Comparison of ENCODE assay signal across 8 cellular contexts in the genomic region with DNA sequence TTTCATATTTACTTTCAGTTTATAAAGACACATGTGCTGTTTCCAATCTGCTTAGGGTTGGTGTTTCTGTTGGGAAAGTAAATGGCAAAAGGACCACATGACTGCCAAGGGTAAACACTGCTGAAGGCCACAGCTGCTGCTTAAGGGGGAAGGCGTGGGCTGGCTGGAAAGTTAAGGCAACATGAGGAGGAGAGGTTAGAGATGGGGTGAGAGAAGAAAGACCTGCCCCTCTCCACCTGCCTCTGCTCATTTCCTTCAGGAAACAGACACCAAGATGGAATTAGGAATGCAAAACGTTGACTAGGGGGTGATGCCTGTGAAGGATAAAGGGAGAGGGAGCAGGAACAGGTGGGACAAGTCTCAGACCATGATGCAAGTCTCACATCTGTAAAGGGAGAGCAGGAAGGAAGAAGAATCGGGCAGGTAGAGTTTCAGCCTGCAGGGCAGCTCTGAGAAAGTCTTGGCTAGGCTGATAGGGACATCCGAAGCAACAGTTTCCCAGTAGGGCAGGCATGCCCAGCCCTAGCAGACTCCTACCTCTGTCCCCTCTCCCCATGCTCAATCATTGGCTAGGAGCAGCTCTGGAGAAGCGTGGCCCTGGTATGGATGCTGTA.
DNase-seq lines count a peak whose midpoint lies in the region; ATAC-seq and TF ChIP-seq lines count a peak whose summit lies in the region.

No MANE protein-coding gene starts in this region.

- H2AFZ ChIP-seq in mammary epithelial cell (ENCODE audit: low read depth, low read length): peak overlapping the region; percentile 31

- no peak overlapping the region for H3K4me3 ChIP-seq in mammary epithelial cell (replicated peaks in 1 of 3; ENCODE audit: insufficient read depth in 1 of 3, low read depth in 2 of 3, low read length in 3 of 3)

- peak overlapping the region; percentile 76 for H3K4me2 ChIP-seq in mammary epithelial cell (ENCODE audit: insufficient read depth, low read depth, low read length)

- H3K27ac ChIP-seq in mammary epithelial cell (ENCODE audit: insufficient read depth, low read depth, low read length): peak overlapping the region; percentile 50

- ATAC-seq in activated CD4-positive, CD25-positive, alpha-beta regulatory T cell treated with anti-CD3 and anti-CD28 coated beads, Interleukin-2, amount 50 U/mL, for 24 hours: no peak
- ATAC-seq in GM21423 (IDR thresholded peaks at IDR 0.05; ENCODE audit: unreplicated experiment) (no peak), HG03175 (IDR thresholded peaks at IDR 0.05; ENCODE audit: unreplicated experiment) (no peak)

- H3K4me1 ChIP-seq in mammary epithelial cell (ENCODE audit: insufficient read depth, low read length): peaks cover 74% of the 10 kb centered on the region

- H3K36me3 Mint-ChIP-seq in activated naive CD4-positive, alpha-beta T cell treated with anti-CD3 and anti-CD28 coated beads for 36 hours (ENCODE audit: low read depth): no peaks in the 10 kb centered on the region
- H3K36me3 Mint-ChIP-seq in progenitor cell of endocrine pancreas (ENCODE audit: insufficient read depth): no peaks in the 10 kb centered on the region

- no peaks in the 10 kb centered on the region for H3K79me2 ChIP-seq in mammary epithelial cell (ENCODE audit: insufficient read depth, low read length)

- H3K27ac Mint-ChIP-seq in activated naive CD4-positive, alpha-beta T cell treated with anti-CD3 and anti-CD28 coated beads for 36 hours: peak overlapping the region; percentile 61
- H3K27ac Mint-ChIP-seq in progenitor cell of endocrine pancreas: peak overlapping the region; percentile 88

- no peaks in the 10 kb centered on the region for H3K27me3 ChIP-seq in mammary epithelial cell (ENCODE audit: insufficient read depth, low read length)

- no peaks in the 10 kb centered on the region for H4K20me1 ChIP-seq in mammary epithelial cell (ENCODE audit: insufficient read depth, low read length)

- TF ChIP-seq CTCF in mammary epithelial cell (conservative IDR thresholded peaks at IDR 0.05 in 1 of 2, IDR thresholded peaks at IDR 0.05 in 1 of 2; ENCODE audit: extremely low read depth in 1 of 2, insufficient read depth in 1 of 2, low read depth in 1 of 2, low read length in 2 of 2) (no peak), progenitor cell of endocrine pancreas (IDR thresholded peaks at IDR 0.05; ENCODE audit: unreplicated experiment) (no peak)

- no peak overlapping the region for H3K9ac ChIP-seq in mammary epithelial cell (ENCODE audit: insufficient read depth, low read length)

- no peaks in the 10 kb centered on the region for H3K27me3 Mint-ChIP-seq in activated naive CD4-positive, alpha-beta T cell treated with anti-CD3 and anti-CD28 coated beads for 36 hours (ENCODE audit: low read depth)
- no peaks in the 10 kb centered on the region for H3K27me3 Mint-ChIP-seq in progenitor cell of endocrine pancreas

- no peaks in the 10 kb centered on the region for H3K9me3 ChIP-seq in mammary epithelial cell (replicated peaks; ENCODE audit: insufficient read depth, low read length)

- in situ Hi-C loops in mammary epithelial cell (cut with MboI; ENCODE audit: low sequenced_read_pairs in 2 of 2): no loop called here

- WGBS in mammary epithelial cell (ENCODE audit: low coverage, missing lambda C conversion rate): 53% methylated on average over 5 of the region's 5 CpGs

- BruUV-seq in mammary epithelial cell (replicated peaks; lab: Mats Ljungman, UMichigan): no TSS peak

- H3K36me3 ChIP-seq in mammary epithelial cell (ENCODE audit: insufficient read depth, low read length): no peaks in the 10 kb centered on the region

- peaks cover 74% of the 10 kb centered on the region for H3K4me1 Mint-ChIP-seq in activated naive CD4-positive, alpha-beta T cell treated with anti-CD3 and anti-CD28 coated beads for 36 hours (ENCODE audit: low read depth)
- H3K4me1 Mint-ChIP-seq in progenitor cell of endocrine pancreas (ENCODE audit: low read depth): peaks cover 55% of the 10 kb centered on the region

- intact Hi-C loops in activated naive CD4-positive, alpha-beta T cell treated with anti-CD3 and anti-CD28 coated beads for 36 hours (cut with micrococcal nuclease): loop anchor here (5.0 kb wide), 3 partner anchors 147 to 1067 kb away; partner anchors contain the start of genes CEBPZ and NDUFAF7
- intact Hi-C loops in mammary epithelial cell (cut with micrococcal nuclease): no loop called here

- dilution Hi-C loops in mammary epithelial cell (cut with HindIII; ENCODE audit: low sequenced_read_pairs): loop anchor here (5.0 kb wide), 1 partner anchor 37 kb away; no protein-coding TSS in a partner anchor

- H3K9me3 Mint-ChIP-seq in activated naive CD4-positive, alpha-beta T cell treated with anti-CD3 and anti-CD28 coated beads for 36 hours: no peaks in the 10 kb centered on the region
- no peaks in the 10 kb centered on the region for H3K9me3 Mint-ChIP-seq in progenitor cell of endocrine pancreas (ENCODE audit: low read depth)

- H3K4me3 Mint-ChIP-seq in activated naive CD4-positive, alpha-beta T cell treated with anti-CD3 and anti-CD28 coated beads for 36 hours: peak overlapping the region; percentile 47
- H3K4me3 Mint-ChIP-seq in progenitor cell of endocrine pancreas (ENCODE audit: low read depth): peak overlapping the region; percentile 46

- CTCF ChIA-PET in activated naive CD4-positive, alpha-beta T cell treated with anti-CD3 and anti-CD28 coated beads for 36 hours (lab: Charles Lee): interaction anchor here (0.7 kb wide), 2 partner anchors 10 to 189 kb away, joined by 3 to 5 read pairs; no protein-coding TSS in a partner anchor
- CTCF ChIA-PET in mammary epithelial cell (lab: Charles Lee; ENCODE audit: low non-redundant PET): no interaction called here

- DNase-seq in activated naive CD4-positive, alpha-beta T cell treated with anti-CD3 and anti-CD28 coated beads for 36 hours: no peak
- DNase-seq in activated naive CD4-positive, alpha-beta T cell (lab: John Stamatoyannopoulos, UW): no peak
- DNase-seq in NCI-H69 (lab: John Stamatoyannopoulos, UW) (peak; percentile 88), mammary epithelial cell (peak; percentile 13), progenitor cell of endocrine pancreas (ENCODE audit: low spot score, unreplicated experiment) (no peak)

Comparison
In these comparisons a context has a peak if more than half of its experiments do, and no peak if none do; other contexts are left out.
1. DNase-seq: peak in NCI-H69 (single experiment) and mammary epithelial cell (single experiment); none in activated naive CD4-positive, alpha-beta T cell treated with anti-CD3 and anti-CD28 coated beads for 36 hours (single experiment), activated naive CD4-positive, alpha-beta T cell (0 of 4) and progenitor cell of endocrine pancreas (single experiment).